In the genomic region with DNA sequence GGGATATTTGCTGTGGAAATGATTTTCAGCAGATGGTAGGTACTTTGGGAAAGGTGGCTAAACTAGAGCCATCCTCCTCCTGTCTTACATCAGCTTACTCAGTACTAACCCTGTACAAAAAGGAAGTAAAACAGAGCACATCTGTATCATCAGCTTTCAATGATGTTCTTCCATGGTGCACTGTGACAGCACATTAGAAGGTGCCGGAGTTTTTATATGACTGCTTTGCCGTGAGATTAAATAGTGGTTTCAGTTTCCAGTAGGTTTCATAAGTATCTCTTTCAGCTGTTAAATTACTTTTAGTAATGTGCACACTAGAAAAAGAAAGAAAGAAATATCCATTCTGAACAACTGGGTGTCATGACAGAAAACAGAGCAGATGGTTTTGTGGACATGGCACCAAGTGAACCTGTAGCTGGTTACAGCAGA, we compare ENCODE assay signal across 8 cellular contexts.
DNase-seq lines count a peak whose midpoint lies in the region; ATAC-seq and TF ChIP-seq lines count a peak whose summit lies in the region.

No MANE protein-coding gene starts in this region.

- no peaks in the 10 kb centered on the region for H3K27me3 Mint-ChIP-seq in activated CD4-positive, alpha-beta memory T cell treated with anti-CD3 and anti-CD28 coated beads for 36 hours

- ATAC-seq in HG03064 (IDR thresholded peaks at IDR 0.05; ENCODE audit: low read depth, unreplicated experiment) (peak; percentile 98), mucosa of descending colon (peak; percentile 78)

- no peak for TF ChIP-seq CTCF in mucosa of descending colon (IDR thresholded peaks at IDR 0.05)

- peaks cover 15% of the 10 kb centered on the region for H3K4me1 ChIP-seq in mucosa of descending colon (ENCODE audit: low read depth)

- intact Hi-C loops in activated CD4-positive, alpha-beta memory T cell treated with anti-CD3 and anti-CD28 coated beads for 36 hours (cut with micrococcal nuclease) = loop anchor here (1.0 kb wide), 9 partner anchors 23 to 257 kb away; no protein-coding TSS in a partner anchor
- intact Hi-C loops in mucosa of descending colon (cut with DNase I, micrococcal nuclease) = no loop called here

- H3K36me3 Mint-ChIP-seq in activated CD4-positive, alpha-beta memory T cell treated with anti-CD3 and anti-CD28 coated beads for 36 hours = peaks cover 42% of the 10 kb centered on the region

- POLR2A ChIA-PET in activated CD4-positive, alpha-beta memory T cell treated with anti-CD3 and anti-CD28 coated beads for 36 hours (lab: Charles Lee) = interaction anchor here (0.8 to 5.4 kb wide), 24 partner anchors 14 to 200 kb away, joined by 3 to 125 read pairs (median 4); no protein-coding TSS in a partner anchor

- H3K36me3 ChIP-seq in mucosa of descending colon (ENCODE audit: low read depth) = no peaks in the 10 kb centered on the region

- DNase-seq in stimulated activated CD4-positive, alpha-beta T cell treated with anti-CD3 and anti-CD28 coated beads, Interleukin-1b, Interleukin-23, amount 100 ng/mL, for 48 hours = peak; percentile 45
- no peak for DNase-seq in stimulated activated CD4-positive, alpha-beta T cell treated with anti-CD3 and anti-CD28 coated beads, Interleukin-2, amount 100 ng/mL, for 48 hours
- peak; percentile 50 for DNase-seq in activated CD4-positive, alpha-beta memory T cell treated with anti-CD3 and anti-CD28 coated beads for 36 hours
- DNase-seq in mucosa of descending colon = no peak
- no peak for DNase-seq in DMS 273 treated with DMSO at 0.1 percent for 48 hours (lab: John Stamatoyannopoulos, UW)
- DNase-seq in mesenteric fat pad (ENCODE audit: low spot score) = no peak
- no peak for DNase-seq in SW480 (ENCODE audit: low spot score)

- H3K4me3 ChIP-seq in mucosa of descending colon = no peak overlapping the region

- CTCF ChIA-PET in activated CD4-positive, alpha-beta memory T cell treated with anti-CD3 and anti-CD28 coated beads for 36 hours (lab: Charles Lee) = interaction anchor here (0.7 to 2.0 kb wide), 8 partner anchors 23 to 91 kb away, joined by 3 to 8 read pairs (median 3); no protein-coding TSS in a partner anchor

- H3K27ac Mint-ChIP-seq in activated CD4-positive, alpha-beta memory T cell treated with anti-CD3 and anti-CD28 coated beads for 36 hours = peak overlapping the region; percentile 95

- peak overlapping the region; percentile 59 for H3K4me3 Mint-ChIP-seq in activated CD4-positive, alpha-beta memory T cell treated with anti-CD3 and anti-CD28 coated beads for 36 hours

- H3K9me3 ChIP-seq in mucosa of descending colon = no peaks in the 10 kb centered on the region

- H3K4me1 Mint-ChIP-seq in activated CD4-positive, alpha-beta memory T cell treated with anti-CD3 and anti-CD28 coated beads for 36 hours (ENCODE audit: low read depth) = peaks cover 91% of the 10 kb centered on the region

- H3K9me3 Mint-ChIP-seq in activated CD4-positive, alpha-beta memory T cell treated with anti-CD3 and anti-CD28 coated beads for 36 hours = no peaks in the 10 kb centered on the region

Comparison
In these comparisons a context has a peak if more than half of its experiments do, and no peak if none do; other contexts are left out.
1. DNase-seq: peak in stimulated activated CD4-positive, alpha-beta T cell treated with anti-CD3 and anti-CD28 coated beads, Interleukin-1b, Interleukin-23, amount 100 ng/mL, for 48 hours (single experiment) and activated CD4-positive, alpha-beta memory T cell treated with anti-CD3 and anti-CD28 coated beads for 36 hours (single experiment); none in stimulated activated CD4-positive, alpha-beta T cell treated with anti-CD3 and anti-CD28 coated beads, Interleukin-2, amount 100 ng/mL, for 48 hours (0 of 2), mucosa of descending colon (0 of 3), DMS 273 treated with DMSO at 0.1 percent for 48 hours (single experiment), mesenteric fat pad (single experiment) and SW480 (single experiment).